In genomic region chr22:23044570-23044969, GRCh38 we compare ENCODE assay signal across 27 cellular contexts.
"Had no signal": no experiment of that assay in that cellular context is flagged by ENCODE, and none has a peak within 500 bp of the region (broad histone marks: within the 10 kb centered on the region; RNA-seq: fewer than 3 reads in every experiment).

No MANE protein-coding gene starts in this region.

- H3K9ac ChIP-seq: parathyroid adenoma had no signal

- H3K4me3 Mint-ChIP-seq: naive thymus-derived CD8-positive, alpha-beta T cell; nephron; neural crest cell; stimulated activated memory B cell treated with anti-CD40 and anti-IgM and Interleukin-4, amounts not matched to agents 10 μg/mL and 1 μg/mL and 100 μg/mL, for 72 hours; stimulated activated naive CD8-positive, alpha-beta T cell treated with anti-CD3 and anti-CD28 coated beads, Interleukin-15, amount 100 ng/mL, for 72 hours; type B pancreatic cell had no signal

- H2AFZ ChIP-seq: parathyroid adenoma had no signal

- H3K27me3 ChIP-seq: right atrium auricular region, right lobe of liver, uterus had no signal

- DNase-seq: kidney; left colon; left lung; lower lobe of right lung; mammary epithelial cell; mesenchymal stem cell; naive thymus-derived CD8-positive, alpha-beta T cell; occipital lobe; right lobe of liver; stimulated activated CD4-positive, alpha-beta T cell treated with anti-CD3 and anti-CD28 coated beads, Interleukin-1b, Interleukin-23, amount 100 ng/mL, for 48 hours; stimulated activated CD4-positive, alpha-beta T cell treated with anti-CD3 and anti-CD28 coated beads, Interleukin-2, amount 100 ng/mL, for 48 hours; stimulated activated CD4-positive, alpha-beta T cell treated with anti-CD3 and anti-CD28 coated beads, Interleukin-4, amount 100 ng/mL, for 4 hours; stimulated activated CD8-positive, alpha-beta memory T cell treated with anti-CD3 and anti-CD28 coated beads, Interleukin-4, amount 100 ng/mL, for 48 hours; stimulated activated naive CD4-positive, alpha-beta T cell treated with Interleukin-2 at 50 U/mL for 16 hours; stimulated activated naive CD8-positive, alpha-beta T cell treated with anti-CD3 and anti-CD28 coated beads, Interleukin-15, amount 100 ng/mL, for 72 hours; substantia nigra; uterus had no signal

- H3K9me3 ChIP-seq: right lobe of liver, uterus had no signal

- H3K27ac Mint-ChIP-seq: naive thymus-derived CD8-positive, alpha-beta T cell; nephron; progenitor cell of endocrine pancreas; stimulated activated memory B cell treated with anti-CD40 and anti-IgM and Interleukin-4, amounts not matched to agents 10 μg/mL and 1 μg/mL and 100 μg/mL, for 72 hours; stimulated activated naive CD8-positive, alpha-beta T cell treated with anti-CD3 and anti-CD28 coated beads, Interleukin-15, amount 100 ng/mL, for 72 hours; type B pancreatic cell had no signal

- H3K4me3 ChIP-seq: left lung, lower lobe of right lung, right atrium auricular region, right lobe of liver, smooth muscle cell, tibial nerve, uterus had no signal

- H3K4me1 ChIP-seq: left lung, lower lobe of right lung, parathyroid adenoma, right atrium auricular region, right lobe of liver, tibial nerve, uterus had no signal

- H3K36me3 ChIP-seq: left lung, lower lobe of right lung, neutrophil, right atrium auricular region, right lobe of liver, tibial nerve, uterus had no signal

- H3K36me3 Mint-ChIP-seq: stimulated activated memory B cell treated with anti-CD40 and anti-IgM and Interleukin-4, amounts not matched to agents 10 μg/mL and 1 μg/mL and 100 μg/mL, for 72 hours; type B pancreatic cell had no signal

- H3K4me2 ChIP-seq: smooth muscle cell had no signal

- ATAC-seq: left colon; left lung; lower lobe of right lung; naive thymus-derived CD8-positive, alpha-beta T cell; right lobe of liver; stimulated activated memory B cell treated with anti-CD40 and anti-IgM and Interleukin-4, amounts not matched to agents 10 μg/mL and 1 μg/mL and 100 μg/mL, for 72 hours; stimulated activated naive CD8-positive, alpha-beta T cell treated with anti-CD3 and anti-CD28 coated beads, Interleukin-15, amount 100 ng/mL, for 72 hours had no signal

- H3K27me3 Mint-ChIP-seq: stimulated activated memory B cell treated with anti-CD40 and anti-IgM and Interleukin-4, amounts not matched to agents 10 μg/mL and 1 μg/mL and 100 μg/mL, for 72 hours had no signal

- H3K27ac ChIP-seq: left lung, lower lobe of right lung, neutrophil, parathyroid adenoma, right atrium auricular region, right lobe of liver, tibial nerve, uterus had no signal

- H3K79me2 ChIP-seq: parathyroid adenoma had no signal

- H3K4me1 Mint-ChIP-seq: nephron; neural crest cell; stimulated activated memory B cell treated with anti-CD40 and anti-IgM and Interleukin-4, amounts not matched to agents 10 μg/mL and 1 μg/mL and 100 μg/mL, for 72 hours; stimulated activated naive CD8-positive, alpha-beta T cell treated with anti-CD3 and anti-CD28 coated beads, Interleukin-15, amount 100 ng/mL, for 72 hours had no signal
